Comparison of ENCODE assay signal across 1 cellular context in genomic region chr14:52551205-52551604, GRCh38.
TF ChIP-seq lines count a peak whose summit lies in the region.

No MANE protein-coding gene starts in this region.

TF ChIP-seq in endothelial cell of umbilical vein, 7 proteins besides CTCF, POLR2A, EP300 and RAD21 (continued from another document):
- no peak for TF ChIP-seq MAX (IDR thresholded peaks at IDR 0.05; ENCODE audit: insufficient read depth, insufficient read length)
- no peak for TF ChIP-seq MYC (IDR thresholded peaks at IDR 0.05; ENCODE audit: low read depth, low read length)
- TF ChIP-seq FOS (IDR thresholded peaks at IDR 0.05; ENCODE audit: borderline replicate concordance, insufficient read depth, low read length), result no peak
- no peak for TF ChIP-seq GATA2 (IDR thresholded peaks at IDR 0.05; ENCODE audit: insufficient read depth, insufficient read length, low read depth, low read length)
